18 cellular contexts compared by ENCODE assay signal in the genomic region with DNA sequence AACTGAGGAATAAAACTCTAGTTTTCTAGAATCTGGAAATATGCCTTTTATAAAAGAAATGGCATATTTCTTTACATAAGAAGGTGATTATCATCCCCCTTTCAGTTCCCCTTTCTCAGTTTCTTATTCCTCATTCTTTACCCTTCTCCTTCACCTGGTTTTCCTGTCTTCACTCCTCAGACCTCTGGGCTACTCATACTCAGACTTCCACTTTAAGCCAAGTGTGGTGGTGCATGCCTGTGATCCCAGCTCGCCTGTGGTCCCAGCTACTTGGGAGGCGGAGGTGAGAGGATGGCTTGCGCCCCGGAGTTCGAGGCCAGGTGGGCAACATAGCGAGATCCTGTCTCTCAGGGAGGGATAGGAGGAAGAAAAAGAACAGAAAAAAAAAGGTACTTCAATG. TPM values are rescaled to one million over a fixed set of nuclear protein-coding genes. Genes with fewer than 3 reads are reported as not detected.
DNase-seq lines count a peak whose midpoint lies in the region; ATAC-seq and TF ChIP-seq lines count a peak whose summit lies in the region.
"Had no signal": no experiment of that assay in that cellular context is flagged by ENCODE, and none has a peak within 500 bp of the region (broad histone marks: within the 10 kb centered on the region; RNA-seq: fewer than 3 reads in every experiment).

No MANE protein-coding gene starts in this region.

- H3K4me3 Mint-ChIP-seq in activated B cell treated with CpG ODN at 0.5 μM for 24 hours = no peak overlapping the region

- ATAC-seq in GM19452 (IDR thresholded peaks at IDR 0.05; ENCODE audit: unreplicated experiment) (peak; percentile 70), HG03159 (IDR thresholded peaks at IDR 0.05; ENCODE audit: unreplicated experiment) (peak; percentile 68), activated B cell treated with CpG ODN at 0.5 μM for 24 hours (ENCODE audit: low read depth) (peak; percentile 65), left colon (no peak)
- ATAC-seq: left cardiac atrium, right cardiac atrium had no signal

- TF ChIP-seq CTCF in GM12865 (IDR thresholded peaks at IDR 0.05; ENCODE audit: insufficient read depth, low read depth, low read length, missing control alignments) (no peak), activated B cell treated with CpG ODN at 0.5 μM for 24 hours (IDR thresholded peaks at IDR 0.05) (no peak), GM10266 (IDR thresholded peaks at IDR 0.05; ENCODE audit: control insufficient read depth, insufficient read depth, low read depth, missing control alignments) (no peak)

- H3K27ac Mint-ChIP-seq in activated B cell treated with CpG ODN at 0.5 μM for 24 hours = no peak overlapping the region

- peaks cover 8% of the 10 kb centered on the region for H3K36me3 Mint-ChIP-seq in activated B cell treated with CpG ODN at 0.5 μM for 24 hours (ENCODE audit: low read depth)

- intact Hi-C loops in activated B cell treated with CpG ODN at 0.5 μM for 24 hours (cut with micrococcal nuclease) (no loop called here), left colon (cut with DNase I, micrococcal nuclease) (no loop called here)

- POLR2A ChIA-PET in activated B cell treated with CpG ODN at 0.5 μM for 24 hours (lab: Charles Lee) = interaction anchor here (1.8 kb wide), 1 partner anchor 50 kb away, joined by 4 read pairs; a partner anchor contains a TSS

- CTCF ChIA-PET in activated B cell treated with CpG ODN at 0.5 μM for 24 hours (lab: Charles Lee) = no interaction called here

- no peak overlapping the region for H3K4me3 ChIP-seq in GM12865 (ENCODE audit: low read depth, low read length)

- H3K27me3 Mint-ChIP-seq in activated B cell treated with CpG ODN at 0.5 μM for 24 hours = no peaks in the 10 kb centered on the region

- peaks cover 20% of the 10 kb centered on the region for H3K4me1 Mint-ChIP-seq in activated B cell treated with CpG ODN at 0.5 μM for 24 hours

- H3K9me3 Mint-ChIP-seq in activated B cell treated with CpG ODN at 0.5 μM for 24 hours = no peaks in the 10 kb centered on the region

- DNase-seq in GM12865 (ENCODE audit: low read depth) (peak; percentile 26), activated B cell treated with CpG ODN at 0.5 μM for 24 hours (no peak), superior temporal gyrus (ENCODE audit: extremely low spot score) (no peak), left colon (no peak), GM10266 (ENCODE audit: extremely low spot score) (no peak)
- DNase-seq in activated naive CD4-positive, alpha-beta T cell treated with Interleukin-2 at 50 U/mL for 16 hours = no peak
- DNase-seq: activated CD4-positive, CD25-positive, alpha-beta regulatory T cell; activated gamma-delta T cell treated with Interleukin-2 at 50 U/mL for 16 hours; COR-L47; left cardiac atrium; NCI-H1105; NCI-H2171; NCI-H774; nucleus accumbens; T-helper 1 cell had no signal

RNA-seq across cellular contexts. Expression of gene RANBP6, which starts 57.2 kb away (rescaled TPM):
- 21.6 and 22.5 TPM in 2 replicates for total RNA-seq in activated B cell treated with CpG ODN at 0.5 μM for 24 hours
- total RNA-seq in left colon = 1 to 10 TPM; 7.1 to 9.5 TPM
